In genomic region chr1:82978461-82979324, GRCh38 we compare ENCODE assay signal across 22 cellular contexts.
DNase-seq lines count a peak whose midpoint lies in the region; ATAC-seq, FAIRE-seq and TF ChIP-seq lines count a peak whose summit lies in the region.
"Had no signal": no experiment of that assay in that cellular context is flagged by ENCODE, and none has a peak within 500 bp of the region (broad histone marks: within the 10 kb centered on the region; RNA-seq: fewer than 3 reads in every experiment).

No MANE protein-coding gene starts in this region.

- no peak overlapping the region for H3K9ac ChIP-seq in kidney (ENCODE audit: low read length in 2 of 2)

- intact Hi-C loops in upper lobe of right lung (cut with DNase I) (no loop called here), kidney (cut with DNase I) (no loop called here)

- H3K4me3 ChIP-seq in choroid plexus epithelial cell (ENCODE audit: low read depth, low read length) (no peak overlapping the region), upper lobe of right lung (no peak overlapping the region), kidney (ENCODE audit: low read length in 2 of 2) (no peak overlapping the region)
- H3K4me3 ChIP-seq: adrenal gland, HAP-1, ovary had no signal

- no peaks in the 10 kb centered on the region for H3K27me3 ChIP-seq in upper lobe of right lung
- H3K27me3 ChIP-seq: adrenal gland, ovary had no signal

- no peak for TF ChIP-seq CTCF in choroid plexus epithelial cell (conservative IDR thresholded peaks at IDR 0.05; ENCODE audit: low read depth, low read length)
- TF ChIP-seq CTCF in upper lobe of right lung (IDR thresholded peaks at IDR 0.05): no peak
- TF ChIP-seq CTCF in kidney (IDR thresholded peaks at IDR 0.05; ENCODE audit: borderline replicate concordance, extremely low read depth, insufficient read depth): no peak

- H3K4me1 ChIP-seq in upper lobe of right lung: no peaks in the 10 kb centered on the region
- H3K4me1 ChIP-seq in kidney (ENCODE audit: control insufficient read depth in 1 of 2, insufficient read depth in 1 of 2, low read depth in 1 of 2, low read length in 2 of 2): no peaks in the 10 kb centered on the region
- H3K4me1 ChIP-seq: adrenal gland, HAP-1 had no signal

- no peaks in the 10 kb centered on the region for H3K9me3 ChIP-seq in upper lobe of right lung
- no peaks in the 10 kb centered on the region for H3K9me3 ChIP-seq in kidney (ENCODE audit: control insufficient read depth in 1 of 2, low read length in 2 of 2)
- H3K9me3 ChIP-seq: adrenal gland, HAP-1, ovary had no signal

- FAIRE-seq in kidney (lab: Jason Lieb, UNC): no peak

- H3K27ac ChIP-seq in upper lobe of right lung (no peak overlapping the region), kidney (ENCODE audit: low read depth in 2 of 2, low read length in 2 of 2) (no peak overlapping the region)
- H3K27ac ChIP-seq: 22Rv1, adrenal gland, ovary, VCaP had no signal

- ATAC-seq in upper lobe of right lung (peak; percentile 58), HG03097 (IDR thresholded peaks at IDR 0.05; ENCODE audit: low FRiP score, unreplicated experiment) (no peak)
- ATAC-seq: esophagus mucosa; stimulated activated naive CD8-positive, alpha-beta T cell treated with anti-CD3 and anti-CD28 coated beads, Interleukin-15, Interleukin-2, amounts not matched to agents 100 U/mL and 50 U/mL, for 24 hours had no signal

- H3K36me3 ChIP-seq in upper lobe of right lung: no peaks in the 10 kb centered on the region
- H3K36me3 ChIP-seq in kidney (ENCODE audit: control insufficient read depth in 1 of 2, insufficient read depth in 2 of 2, low read length in 2 of 2): no peaks in the 10 kb centered on the region
- H3K36me3 ChIP-seq: adrenal gland, HAP-1, ovary had no signal

- peak; percentile 24 for DNase-seq in DMS53 (lab: John Stamatoyannopoulos, UW)
- no peak for DNase-seq in DMS53 treated with DMSO at 0.1 percent for 48 hours (lab: John Stamatoyannopoulos, UW; ENCODE audit: unreplicated experiment)
- DNase-seq in choroid plexus epithelial cell (ENCODE audit: low read depth): peak; percentile 9
- DNase-seq in kidney tubule cell (ENCODE audit: low spot score): peak; percentile 65
- DNase-seq in upper lobe of right lung: no peak
- no peak for DNase-seq in Ammon's horn (ENCODE audit: low spot score)
- DNase-seq in kidney: no peak
- DNase-seq: activated CD4-positive, alpha-beta T cell treated with anti-CD3 and anti-CD28 coated beads, Interleukin-2, amount 50 U/mL, for 4 hours; activated gamma-delta T cell; adrenal gland; Calu3; NCI-H2029; NCI-H446; ovary; Right ventricle myocardium superior; stimulated activated CD4-positive, alpha-beta T cell treated with anti-CD3 and anti-CD28 coated beads, Interleukin-1b, Interleukin-23, amount 100 ng/mL, for 48 hours; stimulated activated naive CD8-positive, alpha-beta T cell treated with anti-CD3 and anti-CD28 coated beads, Interleukin-15, Interleukin-2, amounts not matched to agents 100 U/mL and 50 U/mL, for 24 hours had no signal

Comparison
In these comparisons a context has a peak if more than half of its experiments do, and no peak if none do; other contexts are left out.
1. DNase-seq: peak in DMS53 (single experiment), choroid plexus epithelial cell (single experiment) and kidney tubule cell (single experiment); none in DMS53 treated with DMSO at 0.1 percent for 48 hours (single experiment), upper lobe of right lung (single experiment), Ammon's horn (single experiment) and kidney (single experiment).